Comparison of ENCODE assay signal across 8 cellular contexts in genomic region chr7:101126651-101127459, GRCh38. TPM values are rescaled to one million over a fixed set of nuclear protein-coding genes. Genes with fewer than 3 reads are reported as not detected.
A peak's percentile ranks its signal among the peaks of the same experiment; 100 is the strongest.
DNase-seq lines count a peak whose midpoint lies in the region; ATAC-seq and TF ChIP-seq lines count a peak whose summit lies in the region.

TSS of gene SERPINE1 (plus strand) at chr7:101127104. CDS start at chr7:101128394, 1,290 bp downstream.

- H3K4me1 Mint-ChIP-seq in activated T-cell treated with anti-CD3 and anti-CD28 coated beads, Interleukin-2, amount 50 U/mL, for 24 hours (ENCODE audit: low read depth) = peaks cover 34% of the 10 kb centered on the region
- peaks cover 43% of the 10 kb centered on the region for H3K4me1 Mint-ChIP-seq in nephron

- DNase-seq in GM03348 (ENCODE audit: low spot score) (peak; percentile 95), H4 (ENCODE audit: low spot score) (peak; percentile 98), NCI-H69 (lab: John Stamatoyannopoulos, UW) (peak; percentile 69), fibroblast of pulmonary artery (ENCODE audit: low read depth) (peak; percentile 100), tibial nerve (ENCODE audit: low spot score in 2 of 2) (peak; percentile 80 to 92)
- DNase-seq in activated T-cell treated with anti-CD3 and anti-CD28 coated beads, Interleukin-2, amount 50 U/mL, for 24 hours = peak; percentile 46

- TF ChIP-seq CTCF in fibroblast of pulmonary artery (IDR thresholded peaks at IDR 0.05; ENCODE audit: low read length, missing control alignments) = peak; percentile 34
- TF ChIP-seq CTCF in nephron (IDR thresholded peaks at IDR 0.05; ENCODE audit: unreplicated experiment in 3 of 3) = peak in 1 of 3 experiments; percentile 15
- TF ChIP-seq CTCF in tibial nerve (IDR thresholded peaks at IDR 0.05) = peak; percentile 5 to 40 (median 10)

- H3K27me3 Mint-ChIP-seq in activated T-cell treated with anti-CD3 and anti-CD28 coated beads, Interleukin-2, amount 50 U/mL, for 24 hours = peaks cover 55% of the 10 kb centered on the region
- H3K27me3 Mint-ChIP-seq in nephron (ENCODE audit: low read depth) = peaks cover 23% of the 10 kb centered on the region

- peak within 1 kb of the TSS; percentile 94 for H3K4me3 ChIP-seq in fibroblast of pulmonary artery (replicated peaks; ENCODE audit: low read depth, low read length)
- peak within 1 kb of the TSS in 3 of 4 donors; percentile 8 to 33 (median 16) for H3K4me3 ChIP-seq in tibial nerve

- TF ChIP-seq POLR2A in tibial nerve (IDR thresholded peaks at IDR 0.05) = peak; percentile 62

- no peaks in the 10 kb centered on the region for H3K9me3 Mint-ChIP-seq in activated T-cell treated with anti-CD3 and anti-CD28 coated beads, Interleukin-2, amount 50 U/mL, for 24 hours
- H3K9me3 Mint-ChIP-seq in nephron = no peaks in the 10 kb centered on the region

- peak within 1 kb of the TSS; percentile 42 for H3K4me3 Mint-ChIP-seq in activated T-cell treated with anti-CD3 and anti-CD28 coated beads, Interleukin-2, amount 50 U/mL, for 24 hours
- H3K4me3 Mint-ChIP-seq in nephron = peak within 1 kb of the TSS; percentile 63 to 80 (median 78)

- H3K4me1 ChIP-seq in tibial nerve = peaks cover 0 to 54% (median 22%) of the 10 kb centered on the region in 4 donors

- no peaks in the 10 kb centered on the region for H3K36me3 ChIP-seq in tibial nerve

- H3K27me3 ChIP-seq in tibial nerve = no peaks in the 10 kb centered on the region

- peak within 1 kb of the TSS; percentile 29 to 81 (median 66) for H3K27ac ChIP-seq in tibial nerve

- peak within 1 kb of the TSS; percentile 24 for H3K27ac Mint-ChIP-seq in activated T-cell treated with anti-CD3 and anti-CD28 coated beads, Interleukin-2, amount 50 U/mL, for 24 hours
- peak within 1 kb of the TSS; percentile 49 to 90 (median 90) for H3K27ac Mint-ChIP-seq in nephron

- TF ChIP-seq EP300 in tibial nerve (IDR thresholded peaks at IDR 0.05) = peak in 1 of 2 donors; percentile 76

- H3K9me3 ChIP-seq in tibial nerve = no peaks in the 10 kb centered on the region

- no peaks in the 10 kb centered on the region for H3K36me3 Mint-ChIP-seq in activated T-cell treated with anti-CD3 and anti-CD28 coated beads, Interleukin-2, amount 50 U/mL, for 24 hours (ENCODE audit: low read depth)
- no peaks in the 10 kb centered on the region for H3K36me3 Mint-ChIP-seq in nephron (ENCODE audit: low read depth)

- 6 to 7% methylated on average over 19 to 22 of the region's 22 CpGs for WGBS in tibial nerve, 2 donors

- no peak for ATAC-seq in HG02884 (IDR thresholded peaks at IDR 0.05; ENCODE audit: unreplicated experiment)

RNA-seq across cellular contexts. Expression of gene SERPINE1, which starts in this region (rescaled TPM):
- 11.1 and 12.7 TPM in 2 replicates for total RNA-seq in H4 (2014; rRNA removed; shearing (Covaris generic))
- total RNA-seq in tibial nerve = 10 to 100 TPM in 2 of 4 donors, 1 to 10 TPM in 2; 3.3 to 13.9 (median 8.1) TPM

Comparison
In these comparisons a context has a peak if more than half of its experiments do, and no peak if none do; other contexts are left out.
1. DNase-seq: peak in every context shown above with its lines; median percentile 100 in fibroblast of pulmonary artery; 98 in H4; 95 in GM03348; 86 in tibial nerve; 69 in NCI-H69; 46 in activated T-cell treated with anti-CD3 and anti-CD28 coated beads, Interleukin-2, amount 50 U/mL, for 24 hours.